In the genomic region with DNA sequence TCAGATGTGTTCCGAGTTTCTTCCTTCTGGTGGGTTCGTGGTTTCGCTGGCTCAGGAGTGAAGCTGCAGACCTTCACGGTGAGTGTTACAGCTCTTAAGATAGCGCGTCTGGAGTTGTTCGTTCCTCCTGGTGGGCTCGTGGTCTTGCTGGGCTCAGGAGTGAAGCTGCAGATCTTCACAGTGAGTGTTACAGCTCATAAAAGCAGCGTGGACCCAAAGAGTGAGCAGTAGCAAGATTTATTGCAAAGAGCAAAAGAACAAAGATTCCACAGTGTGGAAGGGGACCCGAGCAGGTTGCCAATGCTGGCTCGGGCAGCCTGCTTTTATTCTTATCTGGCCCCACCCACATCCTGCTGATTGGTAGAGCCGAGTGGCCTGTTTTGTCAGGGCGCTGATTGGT, we compare ENCODE assay signal across 1 cellular context.
A peak's percentile ranks its signal among the peaks of the same experiment; 100 is the strongest.
TF ChIP-seq lines count a peak whose summit lies in the region.

No MANE protein-coding gene starts in this region.

TF ChIP-seq in HepG2, 621 proteins besides CTCF, POLR2A, EP300 and RAD21:
- 0 out of 2 replicates have a peak, but pooled peaks have one; percentile 30 for TF ChIP-seq NFYC (CRISPR knock-in tag; IDR thresholded peaks at IDR 0.05)
